In genomic region chr16:64712027-64712426, GRCh38 we compare ENCODE assay signal across 22 cellular contexts.
DNase-seq lines count a peak whose midpoint lies in the region; ATAC-seq and TF ChIP-seq lines count a peak whose summit lies in the region.
"Had no signal": no experiment of that assay in that cellular context is flagged by ENCODE, and none has a peak within 500 bp of the region (broad histone marks: within the 10 kb centered on the region; RNA-seq: fewer than 3 reads in every experiment).

No MANE protein-coding gene starts in this region.

- no peak overlapping the region for H3K9ac ChIP-seq in SK-N-SH
- H3K9ac ChIP-seq: BLaER1 treated with 17β-estradiol and CSF1 and Interleukin-3, amounts not matched to agents 10 nM and 100 nM had no signal

- DNase-seq in SK-N-SH (no peak), astrocyte of the spinal cord (ENCODE audit: low read depth, low spot score) (peak; percentile 67), skeletal muscle cell (ENCODE audit: low read depth) (peak; percentile 55), GM20000 (ENCODE audit: low spot score) (no peak), cerebellum (ENCODE audit: low spot score) (no peak)
- no peak for DNase-seq in stimulated activated effector memory CD8-positive, alpha-beta T cell treated with anti-CD3 and anti-CD28 coated beads, Interleukin-12 subunit alpha, Interleukin-12 subunit beta, amount 100 ng/mL, for 72 hours (ENCODE audit: low spot score in 2 of 2)
- DNase-seq: 8988T; CD4-positive, alpha-beta T cell; DMS53; GF-D8; H9; Kasumi-1; NCI-H1092 treated with DMSO at 0.1 percent for 48 hours; NCI-H1436; NCI-H187 treated with DMSO at 0.1 percent for 48 hours; NCI-H524 treated with DMSO at 0.1 percent for 48 hours; NCI-H774; SIG-M5 had no signal

- no peaks in the 10 kb centered on the region for H3K9me2 ChIP-seq in SK-N-SH

- no peak overlapping the region for H3K27ac Mint-ChIP-seq in stimulated activated effector memory CD8-positive, alpha-beta T cell treated with anti-CD3 and anti-CD28 coated beads, Interleukin-12 subunit alpha, Interleukin-12 subunit beta, amount 100 ng/mL, for 72 hours
- H3K27ac Mint-ChIP-seq: CD4-positive, alpha-beta T cell; GM23338; H9 had no signal

- no peaks in the 10 kb centered on the region for H3K9me3 ChIP-seq in SK-N-SH
- H3K9me3 ChIP-seq: BLaER1 treated with 17β-estradiol and CSF1 and Interleukin-3, amounts not matched to agents 10 nM and 100 nM had no signal

- peak; percentile 56 for ATAC-seq in SK-N-SH treated with all-trans-retinoic acid at 6 μM for 48 hours
- ATAC-seq in stimulated activated effector memory CD8-positive, alpha-beta T cell treated with anti-CD3 and anti-CD28 coated beads, Interleukin-12 subunit alpha, Interleukin-12 subunit beta, amount 100 ng/mL, for 72 hours = no peak
- ATAC-seq: GM23338 had no signal

- no peaks in the 10 kb centered on the region for H3K27me3 ChIP-seq in SK-N-SH (ENCODE audit: insufficient read depth)
- H3K27me3 ChIP-seq: BLaER1 treated with 17β-estradiol and CSF1 and Interleukin-3, amounts not matched to agents 10 nM and 100 nM had no signal

- no peaks in the 10 kb centered on the region for H3K36me3 Mint-ChIP-seq in stimulated activated effector memory CD8-positive, alpha-beta T cell treated with anti-CD3 and anti-CD28 coated beads, Interleukin-12 subunit alpha, Interleukin-12 subunit beta, amount 100 ng/mL, for 72 hours

- 77% methylated on average over 3 of the region's 3 CpGs for WGBS in SK-N-SH (ENCODE audit: low lambda C conversion rate)

- H4K20me1 ChIP-seq in SK-N-SH (ENCODE audit: insufficient read depth) = no peaks in the 10 kb centered on the region
- H4K20me1 ChIP-seq: BLaER1 treated with 17β-estradiol and CSF1 and Interleukin-3, amounts not matched to agents 10 nM and 100 nM had no signal

- H3K9me3 Mint-ChIP-seq in stimulated activated effector memory CD8-positive, alpha-beta T cell treated with anti-CD3 and anti-CD28 coated beads, Interleukin-12 subunit alpha, Interleukin-12 subunit beta, amount 100 ng/mL, for 72 hours = peaks cover 18% of the 10 kb centered on the region
- H3K9me3 Mint-ChIP-seq: GM23338, H9 had no signal

- no peak overlapping the region for H3K4me2 ChIP-seq in SK-N-SH
- H3K4me2 ChIP-seq: BLaER1 treated with 17β-estradiol and CSF1 and Interleukin-3, amounts not matched to agents 10 nM and 100 nM; GM23338 had no signal

- peaks cover 11% of the 10 kb centered on the region for H3F3A ChIP-seq in SK-N-SH (replicated peaks; ENCODE audit: insufficient read depth)

- H3K4me1 Mint-ChIP-seq in stimulated activated effector memory CD8-positive, alpha-beta T cell treated with anti-CD3 and anti-CD28 coated beads, Interleukin-12 subunit alpha, Interleukin-12 subunit beta, amount 100 ng/mL, for 72 hours = no peaks in the 10 kb centered on the region

- no peak for TF ChIP-seq RAD21 in SK-N-SH (IDR thresholded peaks at IDR 0.05; ENCODE audit: low read length)

- no peak overlapping the region for H2AFZ ChIP-seq in SK-N-SH (ENCODE audit: low read depth)

- H3K4me3 ChIP-seq in SK-N-SH (ENCODE audit: low read depth in 2 of 2, low read length in 1 of 2) = no peak overlapping the region
- H3K4me3 ChIP-seq in astrocyte of the spinal cord (ENCODE audit: low read depth, low read length) = no peak overlapping the region
- no peak overlapping the region for H3K4me3 ChIP-seq in skeletal muscle cell (ENCODE audit: low read depth, low read length)
- H3K4me3 ChIP-seq: BLaER1 treated with 17β-estradiol and CSF1 and Interleukin-3, amounts not matched to agents 10 nM and 100 nM; GM23338; SK-N-MC had no signal

- no peak for TF ChIP-seq EP300 in SK-N-SH (IDR thresholded peaks at IDR 0.05; ENCODE audit: borderline replicate concordance in 1 of 2, low read depth in 1 of 2, low read length in 1 of 2)

- H3K79me2 ChIP-seq in SK-N-SH (ENCODE audit: insufficient read depth) = no peaks in the 10 kb centered on the region

- H3K27ac ChIP-seq in SK-N-SH (ENCODE audit: low read depth in 2 of 2, low read length in 1 of 2) = peak overlapping the region in 1 of 2 experiments; percentile 77; a peak in 2 of 4 replicates
- H3K27ac ChIP-seq: BLaER1 treated with 17β-estradiol and CSF1 and Interleukin-3, amounts not matched to agents 10 nM and 100 nM; SK-N-MC had no signal

- in situ Hi-C loops in astrocyte of the spinal cord (cut with HindIII; ENCODE audit: low sequenced_read_pairs) = no loop called here

- H3K4me3 Mint-ChIP-seq in stimulated activated effector memory CD8-positive, alpha-beta T cell treated with anti-CD3 and anti-CD28 coated beads, Interleukin-12 subunit alpha, Interleukin-12 subunit beta, amount 100 ng/mL, for 72 hours = no peak overlapping the region
- H3K4me3 Mint-ChIP-seq: CD4-positive, alpha-beta T cell; GM23338; H9 had no signal

- TF ChIP-seq CTCF in SK-N-SH (IDR thresholded peaks at IDR 0.05) (no peak), astrocyte of the spinal cord (IDR thresholded peaks at IDR 0.05; ENCODE audit: low read depth, low read length) (no peak), GM20000 (IDR thresholded peaks at IDR 0.05; ENCODE audit: extremely low read depth, missing control alignments) (no peak)

- POLR2A ChIA-PET in SK-N-SH (lab: Yijun Ruan, JAX) = no interaction called here

- no peaks in the 10 kb centered on the region for H3K36me3 ChIP-seq in SK-N-SH (replicated peaks in 1 of 2; ENCODE audit: control insufficient read depth in 1 of 2, insufficient read depth in 2 of 2, low read length in 1 of 2)
- H3K36me3 ChIP-seq: BLaER1 treated with 17β-estradiol and CSF1 and Interleukin-3, amounts not matched to agents 10 nM and 100 nM had no signal

- CTCF ChIA-PET in SK-N-SH (lab: Yijun Ruan, JAX) = interaction anchor here (1.0 kb wide), 1 partner anchor 8 kb away, joined by 3 read pairs; no protein-coding TSS in a partner anchor

- H3K4me1 ChIP-seq in SK-N-SH (ENCODE audit: control insufficient read depth in 1 of 2, insufficient read depth in 2 of 2, low read depth in 1 of 2, low read length in 1 of 2) = 0 out of 4 replicates have a peak, but pooled peaks cover 0 to 6% of the 10 kb centered on the region in 2 experiments
- H3K4me1 ChIP-seq: BLaER1 treated with 17β-estradiol and CSF1 and Interleukin-3, amounts not matched to agents 10 nM and 100 nM had no signal

TF ChIP-seq in SK-N-SH treated with all-trans-retinoic acid at 6 μM for 48 hours, 23 proteins besides CTCF, POLR2A, EP300 and RAD21:
- no peak for TF ChIP-seq BACH2 (CRISPR knock-in tag; IDR thresholded peaks at IDR 0.05; ENCODE audit: borderline replicate concordance)
- peak; percentile 30 for TF ChIP-seq ISL1 (CRISPR knock-in tag; IDR thresholded peaks at IDR 0.05)

TF ChIP-seq in SK-N-SH, 30 proteins besides CTCF, POLR2A, EP300 and RAD21:
- TF ChIP-seq TEAD4 (IDR thresholded peaks at IDR 0.05; ENCODE audit: borderline replicate concordance, insufficient read depth) (no peak), JUND (IDR thresholded peaks at IDR 0.05) (no peak), POLR2AphosphoS5 (IDR thresholded peaks at IDR 0.05; ENCODE audit: low read depth, low read length) (no peak), TAF1 (IDR thresholded peaks at IDR 0.05; ENCODE audit: borderline replicate concordance, low read depth, low read length) (no peak), FOSL2 (IDR thresholded peaks at IDR 0.05; ENCODE audit: borderline replicate concordance, low read depth) (no peak), TCF12 (IDR thresholded peaks at IDR 0.05) (no peak), ELF1 (IDR thresholded peaks at IDR 0.05) (no peak), NRF1 (IDR thresholded peaks at IDR 0.05; ENCODE audit: low read depth, low read length) (no peak)

Comparison
In these comparisons a context has a peak if more than half of its experiments do, and no peak if none do; other contexts are left out.
1. DNase-seq: peak in astrocyte of the spinal cord (single experiment) and skeletal muscle cell (single experiment); none in SK-N-SH (single experiment), GM20000 (single experiment), stimulated activated effector memory CD8-positive, alpha-beta T cell treated with anti-CD3 and anti-CD28 coated beads, Interleukin-12 subunit alpha, Interleukin-12 subunit beta, amount 100 ng/mL, for 72 hours (0 of 2) and cerebellum (single experiment).